ENCODE assay signal across 9 cellular contexts in the genomic region with DNA sequence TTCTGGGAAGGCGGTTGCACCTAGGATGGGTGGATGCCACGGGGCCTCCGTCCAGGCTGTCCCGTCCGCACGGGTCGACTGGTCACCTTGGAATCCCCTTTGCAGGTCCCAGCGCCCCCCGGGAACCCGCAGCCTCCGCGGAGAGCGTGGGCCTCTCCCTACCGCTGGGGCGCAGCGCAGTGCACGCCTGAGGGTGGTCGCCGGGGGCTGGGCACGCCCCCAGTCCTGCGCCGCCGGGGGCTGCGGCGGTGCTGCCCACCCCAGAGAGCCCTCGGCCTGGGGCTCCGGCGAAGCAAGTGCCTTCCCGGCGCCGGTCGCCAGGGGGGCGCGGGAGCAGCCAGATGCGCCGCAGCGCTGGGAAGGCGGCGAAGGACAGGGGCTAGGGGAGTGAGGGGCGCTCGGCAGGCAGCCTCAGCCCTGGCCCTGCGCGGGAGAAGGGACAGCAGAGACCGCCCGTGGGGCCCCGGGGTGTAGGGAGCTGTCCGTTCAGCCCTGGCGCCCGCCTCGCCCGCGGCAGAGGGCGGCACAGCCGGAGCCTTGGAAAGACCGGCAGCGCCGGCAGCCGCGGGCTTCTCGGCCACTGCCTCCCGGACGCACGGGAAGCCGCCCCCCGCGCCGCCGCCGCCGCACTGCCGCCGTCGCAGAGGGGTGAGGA. TPM values are rescaled to one million over a fixed set of nuclear protein-coding genes. Genes with fewer than 3 reads are reported as not detected.
DNase-seq lines count a peak whose midpoint lies in the region; ATAC-seq, FAIRE-seq and TF ChIP-seq lines count a peak whose summit lies in the region.
"Had no signal": no experiment of that assay in that cellular context is flagged by ENCODE, and none has a peak within 500 bp of the region (broad histone marks: within the 10 kb centered on the region; RNA-seq: fewer than 3 reads in every experiment).

No MANE protein-coding gene starts in this region.

- H3K4me1 Mint-ChIP-seq in activated naive CD8-positive, alpha-beta T cell treated with anti-CD3 and anti-CD28 coated beads, Interleukin-2, amount 10 ng/mL, durations not matched to agents 7 days and 5 days, result peaks cover 13% of the 10 kb centered on the region
- H3K4me1 Mint-ChIP-seq in stimulated activated naive CD8-positive, alpha-beta T cell treated with anti-CD3 and anti-CD28 coated beads, Interleukin-15, amount 100 ng/mL, for 72 hours, result peaks cover 25% of the 10 kb centered on the region

- DNase-seq in HTR-8/SVneo (ENCODE audit: insufficient read length, low spot score), result peak; percentile 61
- DNase-seq in activated naive CD8-positive, alpha-beta T cell treated with anti-CD3 and anti-CD28 coated beads, Interleukin-2, amount 10 ng/mL, durations not matched to agents 7 days and 5 days, result peak; percentile 52
- DNase-seq in stimulated activated naive CD8-positive, alpha-beta T cell treated with anti-CD3 and anti-CD28 coated beads, Interleukin-15, amount 100 ng/mL, for 72 hours, result no peak
- no peak for DNase-seq in NCI-H187 (lab: John Stamatoyannopoulos, UW)
- no peak for DNase-seq in NCI-H2029 treated with DMSO at 0.1 percent for 48 hours (lab: John Stamatoyannopoulos, UW)
- DNase-seq in erythroblast (lab: John Stamatoyannopoulos, UW), result no peak

- H3K36me3 Mint-ChIP-seq in activated naive CD8-positive, alpha-beta T cell treated with anti-CD3 and anti-CD28 coated beads, Interleukin-2, amount 10 ng/mL, durations not matched to agents 7 days and 5 days, result no peaks in the 10 kb centered on the region

- no peaks in the 10 kb centered on the region for H3K9me3 ChIP-seq in BLaER1
- no peaks in the 10 kb centered on the region for H3K9me3 ChIP-seq in iPS-18a (ENCODE audit: control insufficient read depth, low read depth, low read length)

- H3K27me3 ChIP-seq in BLaER1 (peaks cover 97% of the 10 kb centered on the region), iPS-18a (ENCODE audit: control insufficient read depth, insufficient read depth, low read length) (peaks cover 21% of the 10 kb centered on the region)

- no peaks in the 10 kb centered on the region for H3K36me3 ChIP-seq in BLaER1
- peaks cover 11% of the 10 kb centered on the region for H3K36me3 ChIP-seq in iPS-18a (ENCODE audit: control insufficient read depth, low read depth, low read length)

- H3K27ac ChIP-seq in BLaER1, result no peak overlapping the region
- H3K27ac ChIP-seq in iPS-18a (ENCODE audit: low read length), result no peak overlapping the region

- H3K9ac ChIP-seq in BLaER1, result no peak overlapping the region
- H3K9ac ChIP-seq in iPS-18a (ENCODE audit: low read length), result peak overlapping the region; percentile 57

- TF ChIP-seq POLR2A in erythroblast (IDR thresholded peaks at IDR 0.05; ENCODE audit: low read length), result no peak

- H3K27me3 Mint-ChIP-seq in activated naive CD8-positive, alpha-beta T cell treated with anti-CD3 and anti-CD28 coated beads, Interleukin-2, amount 10 ng/mL, durations not matched to agents 7 days and 5 days, result peaks cover 83% of the 10 kb centered on the region
- peaks cover 93% of the 10 kb centered on the region for H3K27me3 Mint-ChIP-seq in stimulated activated naive CD8-positive, alpha-beta T cell treated with anti-CD3 and anti-CD28 coated beads, Interleukin-15, amount 100 ng/mL, for 72 hours

- FAIRE-seq in HTR-8/SVneo (lab: Jason Lieb, UNC), result peak; percentile 90

- peak overlapping the region; percentile 69 for H3K4me3 ChIP-seq in BLaER1
- H3K4me3 ChIP-seq in iPS-18a (ENCODE audit: low read length), result peak overlapping the region; percentile 91

- peak overlapping the region; percentile 99 for H3K4me2 ChIP-seq in BLaER1

- H4K20me1 ChIP-seq in BLaER1, result peaks cover 60% of the 10 kb centered on the region

- ATAC-seq in activated naive CD8-positive, alpha-beta T cell treated with anti-CD3 and anti-CD28 coated beads, Interleukin-2, amount 10 ng/mL, durations not matched to agents 7 days and 5 days (ENCODE audit: low read depth), result peak; percentile 35
- peak; percentile 27 for ATAC-seq in stimulated activated naive CD8-positive, alpha-beta T cell treated with anti-CD3 and anti-CD28 coated beads, Interleukin-15, amount 100 ng/mL, for 72 hours

- H3K4me1 ChIP-seq in BLaER1 (peaks cover 28% of the 10 kb centered on the region), iPS-18a (ENCODE audit: control insufficient read depth, low read depth, low read length) (peaks cover 41% of the 10 kb centered on the region)

- H3K9me3 Mint-ChIP-seq in activated naive CD8-positive, alpha-beta T cell treated with anti-CD3 and anti-CD28 coated beads, Interleukin-2, amount 10 ng/mL, durations not matched to agents 7 days and 5 days, result no peaks in the 10 kb centered on the region
- no peaks in the 10 kb centered on the region for H3K9me3 Mint-ChIP-seq in stimulated activated naive CD8-positive, alpha-beta T cell treated with anti-CD3 and anti-CD28 coated beads, Interleukin-15, amount 100 ng/mL, for 72 hours

- no peak overlapping the region for H3K4me3 Mint-ChIP-seq in activated naive CD8-positive, alpha-beta T cell treated with anti-CD3 and anti-CD28 coated beads, Interleukin-2, amount 10 ng/mL, durations not matched to agents 7 days and 5 days
- H3K4me3 Mint-ChIP-seq in stimulated activated naive CD8-positive, alpha-beta T cell treated with anti-CD3 and anti-CD28 coated beads, Interleukin-15, amount 100 ng/mL, for 72 hours, result peak overlapping the region in 1 of 2 donors; percentile 45

- no peak overlapping the region for H3K27ac Mint-ChIP-seq in activated naive CD8-positive, alpha-beta T cell treated with anti-CD3 and anti-CD28 coated beads, Interleukin-2, amount 10 ng/mL, durations not matched to agents 7 days and 5 days
- H3K27ac Mint-ChIP-seq in stimulated activated naive CD8-positive, alpha-beta T cell treated with anti-CD3 and anti-CD28 coated beads, Interleukin-15, amount 100 ng/mL, for 72 hours, result no peak overlapping the region

- POLR2A ChIA-PET in activated naive CD8-positive, alpha-beta T cell treated with anti-CD3 and anti-CD28 coated beads, Interleukin-2, amount 10 ng/mL, durations not matched to agents 7 days and 5 days (lab: Charles Lee), result no interaction called here

RNA-seq across cellular contexts. Expression of gene ZDHHC22, which starts 0.5 kb away (rescaled TPM):
- not detected for total RNA-seq in activated naive CD8-positive, alpha-beta T cell treated with anti-CD3 and anti-CD28 coated beads, Interleukin-2, amount 10 ng/mL, durations not matched to agents 7 days and 5 days
- total RNA-seq: subcutaneous adipose tissue had no signal

RNA-seq across cellular contexts. Expression of gene TMEM63C, which starts 40.5 kb away (rescaled TPM):
- total RNA-seq in activated naive CD8-positive, alpha-beta T cell treated with anti-CD3 and anti-CD28 coated beads, Interleukin-2, amount 10 ng/mL, durations not matched to agents 7 days and 5 days, result 1 to 10 TPM in 1 of 2 experiments, under 1 TPM in 1; 0.48 to 1.4 TPM

RNA-seq across cellular contexts. Expression of gene CIPC, which starts 43.0 kb away (rescaled TPM):
- total RNA-seq in activated naive CD8-positive, alpha-beta T cell treated with anti-CD3 and anti-CD28 coated beads, Interleukin-2, amount 10 ng/mL, durations not matched to agents 7 days and 5 days, result 10 to 100 TPM; 14.0 to 14.5 TPM

Comparison
In these comparisons a context has a peak if more than half of its experiments do, and no peak if none do; other contexts are left out.
1. DNase-seq: peak in HTR-8/SVneo (single experiment) and activated naive CD8-positive, alpha-beta T cell treated with anti-CD3 and anti-CD28 coated beads, Interleukin-2, amount 10 ng/mL, durations not matched to agents 7 days and 5 days (single experiment); none in stimulated activated naive CD8-positive, alpha-beta T cell treated with anti-CD3 and anti-CD28 coated beads, Interleukin-15, amount 100 ng/mL, for 72 hours (0 of 2), NCI-H187 (0 of 2), NCI-H2029 treated with DMSO at 0.1 percent for 48 hours (single experiment) and erythroblast (0 of 2).